Comparison of ENCODE assay signal across 10 cellular contexts in the genomic region with DNA sequence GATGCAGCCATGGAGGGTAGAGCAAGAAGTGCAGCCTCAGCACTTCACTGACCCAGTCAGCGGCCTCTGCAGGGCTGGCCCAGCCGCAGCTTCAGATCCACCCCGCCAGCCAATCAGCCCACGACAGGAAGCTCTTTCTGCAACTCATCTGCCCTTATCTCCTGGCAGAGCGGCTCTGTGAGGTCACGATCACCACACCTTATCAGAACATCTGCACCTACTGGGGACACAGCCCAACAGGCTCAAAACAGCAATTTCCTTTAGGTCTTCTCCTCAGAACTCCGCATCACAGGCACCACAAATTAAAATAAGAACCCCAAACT.
DNase-seq lines count a peak whose midpoint lies in the region; ATAC-seq and TF ChIP-seq lines count a peak whose summit lies in the region.
"Had no signal": no experiment of that assay in that cellular context is flagged by ENCODE, and none has a peak within 500 bp of the region (broad histone marks: within the 10 kb centered on the region; RNA-seq: fewer than 3 reads in every experiment).

No MANE protein-coding gene starts in this region.

- H3K9me3 ChIP-seq in heart left ventricle (peaks cover 0 to 5% (median 0%) of the 10 kb centered on the region in 12 donors), upper lobe of right lung (no peaks in the 10 kb centered on the region)

- H3K27me3 Mint-ChIP-seq in activated naive CD4-positive, alpha-beta T cell treated with anti-CD3 and anti-CD28 coated beads, Interleukin-2, amount 10 ng/mL, durations not matched to agents 7 days and 5 days, result no peaks in the 10 kb centered on the region

- peak; percentile 44 to 59 for ATAC-seq in left cardiac atrium
- no peak for ATAC-seq in heart left ventricle
- ATAC-seq in upper lobe of right lung, result peak; percentile 57

- TF ChIP-seq CTCF in heart left ventricle (IDR thresholded peaks at IDR 0.05) (no peak), upper lobe of right lung (IDR thresholded peaks at IDR 0.05) (no peak)

- peak overlapping the region; percentile 97 for H3K27ac Mint-ChIP-seq in activated naive CD4-positive, alpha-beta T cell treated with anti-CD3 and anti-CD28 coated beads, Interleukin-2, amount 10 ng/mL, durations not matched to agents 7 days and 5 days

- H3K36me3 ChIP-seq in heart left ventricle (no peaks in the 10 kb centered on the region), upper lobe of right lung (no peaks in the 10 kb centered on the region)

- intact Hi-C loops in left cardiac atrium (cut with DNase I) (no loop called here), heart left ventricle (cut with DNase I) (no loop called here), upper lobe of right lung (cut with DNase I) (no loop called here)

- peaks cover 59% of the 10 kb centered on the region for H3K4me1 Mint-ChIP-seq in activated naive CD4-positive, alpha-beta T cell treated with anti-CD3 and anti-CD28 coated beads, Interleukin-2, amount 10 ng/mL, durations not matched to agents 7 days and 5 days

- H3K36me3 Mint-ChIP-seq in activated naive CD4-positive, alpha-beta T cell treated with anti-CD3 and anti-CD28 coated beads, Interleukin-2, amount 10 ng/mL, durations not matched to agents 7 days and 5 days, result peaks cover 4% of the 10 kb centered on the region

- peak overlapping the region in 1 of 12 donors; percentile 67 for H3K27ac ChIP-seq in heart left ventricle
- H3K27ac ChIP-seq in upper lobe of right lung, result no peak overlapping the region

- H3K9me3 Mint-ChIP-seq in activated naive CD4-positive, alpha-beta T cell treated with anti-CD3 and anti-CD28 coated beads, Interleukin-2, amount 10 ng/mL, durations not matched to agents 7 days and 5 days, result peaks cover 7% of the 10 kb centered on the region

- WGBS in heart left ventricle, 4 donors, result 20 to 40% (median 32%) methylated on average over 7 of the region's 7 CpGs

- H3K4me1 ChIP-seq in heart left ventricle, result no peaks in the 10 kb centered on the region
- no peaks in the 10 kb centered on the region for H3K4me1 ChIP-seq in upper lobe of right lung

- no peak for DNase-seq in left cardiac atrium
- no peak for DNase-seq in heart left ventricle
- peak; percentile 89 for DNase-seq in activated naive CD4-positive, alpha-beta T cell treated with anti-CD3 and anti-CD28 coated beads, Interleukin-2, amount 10 ng/mL, durations not matched to agents 7 days and 5 days
- peak; percentile 47 to 66 for DNase-seq in stimulated activated CD4-positive, alpha-beta T cell treated with anti-CD3 and anti-CD28 coated beads, Interleukin-15, amount 100 ng/mL, for 48 hours (ENCODE audit: low read depth in 2 of 2)
- no peak for DNase-seq in upper lobe of right lung
- DNase-seq in NCI-H2081 treated with DMSO at 0.1 percent for 48 hours (lab: John Stamatoyannopoulos, UW), result no peak
- no peak for DNase-seq in NCI-H446 (lab: John Stamatoyannopoulos, UW)
- DNase-seq in NCI-H128 (lab: John Stamatoyannopoulos, UW; ENCODE audit: unreplicated experiment), result no peak
- DNase-seq: dermis blood vessel endothelial cell, NCI-H226 had no signal

- no peak for TF ChIP-seq POLR2A in heart left ventricle (IDR thresholded peaks at IDR 0.05)

- peak overlapping the region; percentile 9 for H3K4me3 Mint-ChIP-seq in activated naive CD4-positive, alpha-beta T cell treated with anti-CD3 and anti-CD28 coated beads, Interleukin-2, amount 10 ng/mL, durations not matched to agents 7 days and 5 days

- CTCF ChIA-PET in activated naive CD4-positive, alpha-beta T cell treated with anti-CD3 and anti-CD28 coated beads, Interleukin-2, amount 10 ng/mL, durations not matched to agents 7 days and 5 days (lab: Charles Lee), result interaction anchor here (0.6 to 1.0 kb wide), 2 partner anchors 9 to 844 kb away, joined by 3 to 4 read pairs; no protein-coding TSS in a partner anchor

- no peak overlapping the region for H3K4me3 ChIP-seq in heart left ventricle
- H3K4me3 ChIP-seq in upper lobe of right lung, result no peak overlapping the region

- H3K27me3 ChIP-seq in heart left ventricle, result peaks cover 0 to 6% (median 0%) of the 10 kb centered on the region in 9 donors
- no peaks in the 10 kb centered on the region for H3K27me3 ChIP-seq in upper lobe of right lung

Comparison
In these comparisons a context has a peak if more than half of its experiments do, and no peak if none do; other contexts are left out.
1. ATAC-seq: peak in left cardiac atrium (2 of 2) and upper lobe of right lung (single experiment); none in heart left ventricle (0 of 4).
2. DNase-seq: peak in activated naive CD4-positive, alpha-beta T cell treated with anti-CD3 and anti-CD28 coated beads, Interleukin-2, amount 10 ng/mL, durations not matched to agents 7 days and 5 days (single experiment) and stimulated activated CD4-positive, alpha-beta T cell treated with anti-CD3 and anti-CD28 coated beads, Interleukin-15, amount 100 ng/mL, for 48 hours (2 of 2); none in left cardiac atrium (single experiment), heart left ventricle (0 of 5), upper lobe of right lung (single experiment), NCI-H2081 treated with DMSO at 0.1 percent for 48 hours (single experiment), NCI-H446 (0 of 2) and NCI-H128 (single experiment).